Comparison of ENCODE assay signal across 8 cellular contexts in the genomic region with DNA sequence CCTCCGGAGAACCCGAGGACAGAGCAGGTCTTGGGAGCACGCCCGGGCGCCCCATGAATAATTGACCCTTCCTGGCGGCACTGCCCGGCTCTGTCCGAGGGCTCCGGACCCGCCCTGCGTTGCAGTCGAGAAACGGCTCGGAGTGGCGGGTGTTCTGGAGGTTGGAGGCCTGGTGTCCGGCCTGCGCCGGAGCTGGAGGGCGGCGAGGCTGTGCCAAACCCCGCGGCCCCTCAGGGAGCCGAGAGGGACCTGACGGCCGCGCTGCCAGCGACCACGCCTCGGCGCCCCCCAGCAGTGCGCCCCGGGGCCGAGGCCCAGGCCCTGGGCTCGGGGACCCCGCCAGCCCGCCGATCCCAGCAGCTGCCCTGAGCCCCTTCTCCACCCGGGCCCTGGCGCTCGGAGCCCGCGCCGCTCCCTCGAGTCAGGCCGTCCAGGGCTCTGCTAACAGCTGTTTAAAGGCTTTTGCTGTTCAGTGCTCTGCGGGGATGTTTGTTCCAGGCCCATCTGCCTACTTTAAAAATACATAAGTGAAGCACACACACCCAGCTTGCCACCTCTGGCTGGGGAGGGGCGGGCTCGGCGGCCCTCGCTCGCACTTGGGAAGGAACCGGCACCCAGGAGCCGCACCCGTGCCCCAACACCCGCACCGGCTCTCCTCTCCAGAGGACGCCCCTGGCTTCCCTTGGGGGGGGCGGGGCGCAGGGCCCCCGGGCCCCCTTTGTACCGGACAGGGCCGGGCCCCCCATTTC. TPM values are rescaled to one million over a fixed set of nuclear protein-coding genes. Genes with fewer than 3 reads are reported as not detected.
DNase-seq lines count a peak whose midpoint lies in the region; ATAC-seq lines count a peak whose summit lies in the region.

No MANE protein-coding gene starts in this region.

- in situ Hi-C loops in G401 (cut with HindIII; ENCODE audit: low sequenced_read_pairs) = no loop called here

- no peaks in the 10 kb centered on the region for H3K27me3 ChIP-seq in muscle layer of duodenum (ENCODE audit: low read depth, low read length)

- peak overlapping the region; percentile 74 to 87 for H3K4me3 ChIP-seq in muscle layer of duodenum (ENCODE audit: low read depth in 1 of 2, low read length in 2 of 2)

- H3K27ac ChIP-seq in muscle layer of duodenum (ENCODE audit: low read length) = peak overlapping the region; percentile 92

- H3K9me3 ChIP-seq in muscle layer of duodenum (ENCODE audit: control insufficient read depth in 1 of 2, low read length in 2 of 2) = no peaks in the 10 kb centered on the region

- ATAC-seq in Right ventricle myocardium inferior (peak; percentile 21), GM21360 (IDR thresholded peaks at IDR 0.05; ENCODE audit: unreplicated experiment) (no peak)

- intact Hi-C loops in Right ventricle myocardium inferior (cut with DNase I) (loop anchor here (2.0 kb wide), 1 partner anchor 70 kb away; no protein-coding TSS in a partner anchor), cardiac septum (cut with DNase I) (no loop called here)

- peaks cover 15 to 24% of the 10 kb centered on the region in 2 donors for H3K4me1 ChIP-seq in muscle layer of duodenum (ENCODE audit: control insufficient read depth in 1 of 2, insufficient read depth in 2 of 2, low read length in 2 of 2)

- DNase-seq in Right ventricle myocardium inferior (ENCODE audit: missing footprints) (peak; percentile 78), cardiac septum (ENCODE audit: low spot score) (no peak), SK-N-DZ (ENCODE audit: low spot score) (peak; percentile 26), epidermal melanocyte (ENCODE audit: insufficient read length, low spot score) (peak; percentile 46), SIG-M5 (lab: John Stamatoyannopoulos, UW) (no peak), G401 (ENCODE audit: low spot score) (no peak)

- H3K36me3 ChIP-seq in muscle layer of duodenum (ENCODE audit: control insufficient read depth in 1 of 2, insufficient read depth in 2 of 2, low read length in 2 of 2) = no peaks in the 10 kb centered on the region

RNA-seq across cellular contexts. Expression of gene ZNF710, which starts 0.8 kb away (rescaled TPM):
- 5.4 TPM for total RNA-seq in Right ventricle myocardium inferior
- total RNA-seq in cardiac septum = 3.9 TPM
- polyA plus RNA-seq in SK-N-DZ (2014; cell fraction: cytosol; rRNA removed) = 8.8 and 10.0 TPM in 2 replicates
- polyA plus RNA-seq in SK-N-DZ (2014; cell fraction: nucleus; rRNA removed) = 6.7 and 7.4 TPM in 2 replicates
- 7.6 and 9.0 TPM in 2 replicates for total RNA-seq in G401 (2014; rRNA removed; shearing (Covaris generic))

Comparison
In these comparisons a context has a peak if more than half of its experiments do, and no peak if none do; other contexts are left out.
1. DNase-seq: peak in Right ventricle myocardium inferior (single experiment), SK-N-DZ (single experiment) and epidermal melanocyte (single experiment); none in cardiac septum (single experiment), SIG-M5 (single experiment) and G401 (single experiment).